In genomic region chr2:65554765-65555561, GRCh38 we compare ENCODE assay signal across 9 cellular contexts.
A peak's percentile ranks its signal among the peaks of the same experiment; 100 is the strongest.
DNase-seq lines count a peak whose midpoint lies in the region; ATAC-seq and TF ChIP-seq lines count a peak whose summit lies in the region.
"Had no signal": no experiment of that assay in that cellular context is flagged by ENCODE, and none has a peak within 500 bp of the region (broad histone marks: within the 10 kb centered on the region; RNA-seq: fewer than 3 reads in every experiment).

No MANE protein-coding gene starts in this region.

- no peak overlapping the region for H3K4me3 ChIP-seq in BLaER1
- H3K4me3 ChIP-seq in right cardiac atrium (ENCODE audit: low read length) = no peak overlapping the region

- 0 out of 2 replicates have a peak, but pooled peaks cover 3% of the 10 kb centered on the region for H3K9me3 Mint-ChIP-seq in WTC11

- CTCF ChIA-PET in WTC11 (lab: Charles Lee) = interaction anchor here (0.7 kb wide), 1 partner anchor 264 kb away, joined by 3 read pairs; no protein-coding TSS in a partner anchor

- H4K20me1 ChIP-seq in BLaER1 = peaks cover 23% of the 10 kb centered on the region

- H3K4me1 ChIP-seq in BLaER1 (peaks cover 42% of the 10 kb centered on the region), right cardiac atrium (ENCODE audit: control insufficient read depth, insufficient read depth, low read length) (no peaks in the 10 kb centered on the region)

- ATAC-seq in GM18861 (IDR thresholded peaks at IDR 0.05; ENCODE audit: unreplicated experiment) = peak; percentile 63
- peak; percentile 52 for ATAC-seq in HG03354 (IDR thresholded peaks at IDR 0.05; ENCODE audit: poor library complexity, severe bottlenecking, unreplicated experiment)
- ATAC-seq in right cardiac atrium = no peak
- no peak for ATAC-seq in WTC11

- WGBS in right cardiac atrium = 67% methylated on average over 8 of the region's 8 CpGs

- H3K27ac ChIP-seq in BLaER1 (no peak overlapping the region), right cardiac atrium (ENCODE audit: low read length) (no peak overlapping the region)

- TF ChIP-seq CTCF in WTC11 (IDR thresholded peaks at IDR 0.05) = no peak

- no peaks in the 10 kb centered on the region for H3K36me3 ChIP-seq in BLaER1

- H3K9ac ChIP-seq in BLaER1 = no peak overlapping the region

- H3K4me2 ChIP-seq in BLaER1 = peak overlapping the region; percentile 83

- H3K36me3 Mint-ChIP-seq in WTC11 = no peaks in the 10 kb centered on the region

- H3K9me3 ChIP-seq in BLaER1 (no peaks in the 10 kb centered on the region), right cardiac atrium (ENCODE audit: control insufficient read depth, low read length) (no peaks in the 10 kb centered on the region)

- H3K27ac Mint-ChIP-seq in WTC11 = no peak overlapping the region

- H3K4me3 Mint-ChIP-seq in WTC11 = no peak overlapping the region

- H3K4me1 Mint-ChIP-seq in WTC11 = peaks cover 26% of the 10 kb centered on the region

- H3K27me3 ChIP-seq in BLaER1 (no peaks in the 10 kb centered on the region), right cardiac atrium (ENCODE audit: control insufficient read depth, insufficient read depth) (no peaks in the 10 kb centered on the region)

- peaks cover 60% of the 10 kb centered on the region for H3K27me3 Mint-ChIP-seq in WTC11 (ENCODE audit: low read depth)

- POLR2A ChIA-PET in WTC11 (lab: Charles Lee) = no interaction called here

- intact Hi-C loops in right cardiac atrium (cut with DNase I) = loop anchor here (5.0 to 10.0 kb wide), 5 partner anchors 118 to 293 kb away; partner anchors contain the start of gene SPRED2 (in 2 of the 4)

- peak; percentile 39 to 52 for DNase-seq in activated CD4-positive, alpha-beta T cell treated with anti-CD3 and anti-CD28 coated beads, Interleukin-2, amount 50 U/mL, for 48 hours
- DNase-seq in amniotic stem cell (lab: John Stamatoyannopoulos, UW) (no peak), right cardiac atrium (no peak), SKM-1 treated with dmso at 0.1 percent for 144 hours (lab: John Stamatoyannopoulos, UW; ENCODE audit: unreplicated experiment) (no peak), WTC11 (ENCODE audit: low spot score) (no peak)
- DNase-seq: NCI-H2107 had no signal

TF ChIP-seq in WTC11, 78 proteins besides CTCF, POLR2A, EP300 and RAD21 (continues in another document):
- TF ChIP-seq RORB (CRISPR knock-in tag; IDR thresholded peaks at IDR 0.05) (no peak), PREB (CRISPR knock-in tag; IDR thresholded peaks at IDR 0.05; ENCODE audit: borderline replicate concordance) (no peak), ZSCAN18 (CRISPR knock-in tag; IDR thresholded peaks at IDR 0.05) (no peak), FOXP1 (CRISPR knock-in tag; IDR thresholded peaks at IDR 0.05; ENCODE audit: borderline replicate concordance) (no peak), ZNF263 (CRISPR knock-in tag; IDR thresholded peaks at IDR 0.05; ENCODE audit: low read depth) (no peak), USF2 (CRISPR knock-in tag; IDR thresholded peaks at IDR 0.05) (no peak), ATF6 (CRISPR knock-in tag; IDR thresholded peaks at IDR 0.05) (no peak), EMX1 (CRISPR knock-in tag; IDR thresholded peaks at IDR 0.05) (no peak), TEAD4 (CRISPR knock-in tag; IDR thresholded peaks at IDR 0.05) (no peak), SMAD4 (CRISPR knock-in tag; IDR thresholded peaks at IDR 0.05) (no peak), NR3C1 (CRISPR knock-in tag; conservative IDR thresholded peaks at IDR 0.05; ENCODE audit: low read depth) (no peak), ATF1 (CRISPR knock-in tag; IDR thresholded peaks at IDR 0.05) (no peak), TP53 (CRISPR knock-in tag; IDR thresholded peaks at IDR 0.05) (no peak), ATF3 (CRISPR knock-in tag; conservative IDR thresholded peaks at IDR 0.05) (no peak), ZNF396 (CRISPR knock-in tag; IDR thresholded peaks at IDR 0.05; ENCODE audit: borderline replicate concordance) (no peak), ARID4B (CRISPR knock-in tag; IDR thresholded peaks at IDR 0.05; ENCODE audit: borderline replicate concordance) (no peak), NFE2L1 (CRISPR knock-in tag; IDR thresholded peaks at IDR 0.05) (no peak)

Comparison
In these comparisons a context has a peak if more than half of its experiments do, and no peak if none do; other contexts are left out.
1. ATAC-seq: peak in GM18861 (single experiment) and HG03354 (single experiment); none in right cardiac atrium (0 of 2) and WTC11 (single experiment).
2. DNase-seq: peak in activated CD4-positive, alpha-beta T cell treated with anti-CD3 and anti-CD28 coated beads, Interleukin-2, amount 50 U/mL, for 48 hours (2 of 2); none in amniotic stem cell (single experiment), right cardiac atrium (0 of 3), SKM-1 treated with dmso at 0.1 percent for 144 hours (single experiment) and WTC11 (single experiment).